ENCODE assay signal across 22 cellular contexts in the genomic region with DNA sequence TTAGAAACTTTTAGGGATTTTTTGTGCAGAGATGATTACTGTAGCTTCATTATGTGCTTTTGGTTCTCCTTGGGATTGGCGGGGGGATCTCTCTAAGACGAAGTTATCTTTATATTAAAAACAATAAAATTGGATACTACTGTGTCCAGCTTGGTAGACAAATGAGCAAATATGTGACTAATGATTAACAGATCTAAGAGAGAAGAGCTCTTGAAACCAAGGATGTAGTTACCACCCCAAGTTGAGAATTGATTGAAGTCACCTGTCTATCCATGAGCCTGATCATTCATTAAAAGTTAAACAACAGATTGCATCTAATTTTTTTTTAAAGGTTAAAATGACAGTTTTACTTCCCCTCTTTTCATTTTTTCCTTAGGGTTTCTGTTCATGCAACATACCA.
"Had no signal": no experiment of that assay in that cellular context is flagged by ENCODE, and none has a peak within 500 bp of the region (broad histone marks: within the 10 kb centered on the region; RNA-seq: fewer than 3 reads in every experiment).

No MANE protein-coding gene starts in this region.

- H2AFZ ChIP-seq: neural progenitor cell had no signal

- DNase-seq: activated CD4-positive, alpha-beta memory T cell treated with anti-CD3 and anti-CD28 coated beads, Interleukin-2, amount 10 ng/mL, durations not matched to agents 7 days and 5 days; activated CD4-positive, alpha-beta T cell treated with anti-CD3 and anti-CD28 coated beads for 48 hours; activated CD4-positive, CD25-positive, alpha-beta regulatory T cell; activated CD8-positive, alpha-beta memory T cell treated with anti-CD3 and anti-CD28 coated beads, Interleukin-2, amount 10 ng/mL, durations not matched to agents 7 days and 5 days; activated effector memory CD4-positive, alpha-beta T cell treated with anti-CD3 and anti-CD28 coated beads, Interleukin-2, amount 50 U/mL, for 16 hours; activated naive CD4-positive, alpha-beta T cell treated with anti-CD3 and anti-CD28 coated beads, Interleukin-2, amount 50 U/mL, for 16 hours; activated T-cell treated with anti-CD3 and anti-CD28 coated beads, Interleukin-2, amount 50 U/mL, for 1 hour; amygdala; body of pancreas; caudate nucleus; effector memory CD8-positive, alpha-beta T cell; foreskin fibroblast; mesenchymal stem cell; mucosa of descending colon; naive B cell; stimulated activated CD4-positive, alpha-beta T cell treated with anti-CD3 and anti-CD28 coated beads, Interleukin-2, amount 100 ng/mL, for 24 hours; stimulated activated naive CD8-positive, alpha-beta T cell treated with anti-CD3 and anti-CD28 coated beads, Interleukin-15, Interleukin-2, amounts not matched to agents 100 U/mL and 50 U/mL, for 24 hours; transverse colon had no signal

- H3K27me3 ChIP-seq: body of pancreas, neural progenitor cell, right atrium auricular region, transverse colon, vagina had no signal

- H3K4me3 ChIP-seq: body of pancreas, mucosa of descending colon, neural progenitor cell, prostate gland, right atrium auricular region, transverse colon, vagina had no signal

- H3K27ac ChIP-seq: body of pancreas, neural progenitor cell, prostate gland, right atrium auricular region, transverse colon, vagina had no signal

- H3K4me1 ChIP-seq: body of pancreas, prostate gland, right atrium auricular region, transverse colon had no signal

- ATAC-seq: activated CD8-positive, alpha-beta memory T cell treated with anti-CD3 and anti-CD28 coated beads, Interleukin-2, amount 10 ng/mL, durations not matched to agents 7 days and 5 days; body of pancreas; effector memory CD8-positive, alpha-beta T cell; mucosa of descending colon; stimulated activated naive CD8-positive, alpha-beta T cell treated with anti-CD3 and anti-CD28 coated beads, Interleukin-15, Interleukin-2, amounts not matched to agents 100 U/mL and 50 U/mL, for 24 hours had no signal

- H3K9me3 ChIP-seq: body of pancreas, mucosa of descending colon, prostate gland, right atrium auricular region, transverse colon, vagina had no signal

- H3K9ac ChIP-seq: neural progenitor cell had no signal

- H3K4me2 ChIP-seq: neural progenitor cell had no signal
